ENCODE assay signal across 1 cellular context in genomic region chr6:22754111-22754510, GRCh38.
TF ChIP-seq lines count a peak whose summit lies in the region.

No MANE protein-coding gene starts in this region.

TF ChIP-seq in GM23338, 12 proteins besides CTCF, POLR2A, EP300 and RAD21 (continued from another document):
- TF ChIP-seq REST (IDR thresholded peaks at IDR 0.05; ENCODE audit: unreplicated experiment): no peak
- TF ChIP-seq STAT1 (IDR thresholded peaks at IDR 0.05; ENCODE audit: unreplicated experiment): no peak
- no peak for TF ChIP-seq POLR2AphosphoS5 (IDR thresholded peaks at IDR 0.05; ENCODE audit: low read depth)
- TF ChIP-seq NANOG (IDR thresholded peaks at IDR 0.05; ENCODE audit: borderline replicate concordance): no peak
- no peak for TF ChIP-seq EZH2phosphoT487 (IDR thresholded peaks at IDR 0.05; ENCODE audit: unreplicated experiment)
- TF ChIP-seq JUNB (IDR thresholded peaks at IDR 0.05; ENCODE audit: unreplicated experiment): no peak
- no peak for TF ChIP-seq ETS1 (IDR thresholded peaks at IDR 0.05)
- no peak for TF ChIP-seq ZNF114 (CRISPR knock-in tag; IDR thresholded peaks at IDR 0.05)
- no peak for TF ChIP-seq CREB1 (CRISPR knock-in tag; IDR thresholded peaks at IDR 0.05; ENCODE audit: low read depth)
- no peak for TF ChIP-seq ZNF462 (CRISPR knock-in tag; IDR thresholded peaks at IDR 0.05)
